In genomic region chr16:30369091-30369937, GRCh38 we compare ENCODE assay signal across 6 cellular contexts. TPM values are rescaled to one million over a fixed set of nuclear protein-coding genes. Genes with fewer than 3 reads are reported as not detected.
DNase-seq lines count a peak whose midpoint lies in the region; ATAC-seq and TF ChIP-seq lines count a peak whose summit lies in the region.

No MANE protein-coding gene starts in this region.

- under 1% methylated on average over 32 of the region's 45 CpGs for WGBS in prostate gland

- H3K4me1 ChIP-seq in colonic mucosa = peaks cover 17% of the 10 kb centered on the region
- H3K4me1 ChIP-seq in prostate gland (replicated peaks) = peaks cover 19% of the 10 kb centered on the region

- H3K36me3 ChIP-seq in colonic mucosa (no peaks in the 10 kb centered on the region), prostate gland (no peaks in the 10 kb centered on the region)

- intact Hi-C loops in colonic mucosa (cut with DNase I) = no loop called here
- intact Hi-C loops in prostate gland (cut with DNase I) = no loop called here
- intact Hi-C loops in sciatic nerve (cut with DNase I) = no loop called here

- no peak for ATAC-seq in GM18870 (IDR thresholded peaks at IDR 0.05; ENCODE audit: unreplicated experiment)
- no peak for ATAC-seq in sciatic nerve
- ATAC-seq in GM21367 (IDR thresholded peaks at IDR 0.05; ENCODE audit: unreplicated experiment) = no peak

- H3K9me3 ChIP-seq in colonic mucosa = no peaks in the 10 kb centered on the region
- no peaks in the 10 kb centered on the region for H3K9me3 ChIP-seq in prostate gland

- H3K27ac ChIP-seq in colonic mucosa = peak overlapping the region; percentile 40
- peak overlapping the region; percentile 74 to 85 for H3K27ac ChIP-seq in prostate gland

- DNase-seq in NCI-H69 (lab: John Stamatoyannopoulos, UW) = peak; percentile 56
- DNase-seq in colonic mucosa = peak; percentile 38
- DNase-seq in prostate gland (ENCODE audit: low spot score) = no peak
- no peak for DNase-seq in sciatic nerve (ENCODE audit: low spot score)

- no peaks in the 10 kb centered on the region for H3K27me3 ChIP-seq in colonic mucosa
- H3K27me3 ChIP-seq in prostate gland (replicated peaks; ENCODE audit: insufficient read depth) = no peaks in the 10 kb centered on the region

- H3K4me3 ChIP-seq in colonic mucosa (peak overlapping the region; percentile 73), prostate gland (peak overlapping the region; percentile 68 to 83)

- TF ChIP-seq CTCF in colonic mucosa (IDR thresholded peaks at IDR 0.05) = no peak
- no peak for TF ChIP-seq CTCF in prostate gland (IDR thresholded peaks at IDR 0.05)

- no peak for TF ChIP-seq POLR2A in prostate gland (IDR thresholded peaks at IDR 0.05)

- H3K9ac ChIP-seq in colonic mucosa (ENCODE audit: low read depth in 2 of 2, low read length in 2 of 2) = peak overlapping the region; percentile 76 to 91

RNA-seq across cellular contexts. Expression of gene TBC1D10B, which starts 1.0 kb away (rescaled TPM):
- total RNA-seq in colonic mucosa = 10 to 100 TPM; 45.0 to 62.3 TPM
- 10 to 100 TPM; 40.3 to 59.4 TPM for total RNA-seq in prostate gland
- total RNA-seq in sciatic nerve = 39.6 TPM

RNA-seq across cellular contexts. Expression of gene MYL11, which starts 5.3 kb away (rescaled TPM):
- 1 to 10 TPM; 1.1 to 2.2 TPM for total RNA-seq in colonic mucosa
- total RNA-seq in prostate gland = 10 to 100 TPM in 1 of 2 donors, 1 to 10 TPM in 1; 3.5 to 23.5 TPM
- not detected for total RNA-seq in sciatic nerve

RNA-seq across cellular contexts. Expression of gene SEPTIN1, which starts 13.0 kb away (rescaled TPM):
- total RNA-seq in colonic mucosa (1 to 10 TPM; 4.3 to 4.5 TPM), prostate gland (1 to 10 TPM; 3.0 to 4.2 TPM), sciatic nerve (7.2 TPM)

RNA-seq across cellular contexts. Expression of gene CD2BP2, which starts 14.2 kb away (rescaled TPM):
- total RNA-seq in colonic mucosa (10 to 100 TPM; 44.8 to 76.1 TPM), prostate gland (10 to 100 TPM; 32.9 to 46.4 TPM), sciatic nerve (49.8 TPM)

RNA-seq across cellular contexts. Expression of gene ZNF48, which starts 25.9 kb away (rescaled TPM):
- total RNA-seq in colonic mucosa = 1 to 10 TPM; 6.5 to 6.8 TPM
- total RNA-seq in prostate gland = 10 to 100 TPM; 11.9 to 12.2 TPM
- total RNA-seq in sciatic nerve = 6.7 TPM

Comparison
In these comparisons a context has a peak if more than half of its experiments do, and no peak if none do; other contexts are left out.
1. DNase-seq: peak in NCI-H69 (single experiment) and colonic mucosa (single experiment); none in prostate gland (single experiment) and sciatic nerve (single experiment).